In the genomic region with DNA sequence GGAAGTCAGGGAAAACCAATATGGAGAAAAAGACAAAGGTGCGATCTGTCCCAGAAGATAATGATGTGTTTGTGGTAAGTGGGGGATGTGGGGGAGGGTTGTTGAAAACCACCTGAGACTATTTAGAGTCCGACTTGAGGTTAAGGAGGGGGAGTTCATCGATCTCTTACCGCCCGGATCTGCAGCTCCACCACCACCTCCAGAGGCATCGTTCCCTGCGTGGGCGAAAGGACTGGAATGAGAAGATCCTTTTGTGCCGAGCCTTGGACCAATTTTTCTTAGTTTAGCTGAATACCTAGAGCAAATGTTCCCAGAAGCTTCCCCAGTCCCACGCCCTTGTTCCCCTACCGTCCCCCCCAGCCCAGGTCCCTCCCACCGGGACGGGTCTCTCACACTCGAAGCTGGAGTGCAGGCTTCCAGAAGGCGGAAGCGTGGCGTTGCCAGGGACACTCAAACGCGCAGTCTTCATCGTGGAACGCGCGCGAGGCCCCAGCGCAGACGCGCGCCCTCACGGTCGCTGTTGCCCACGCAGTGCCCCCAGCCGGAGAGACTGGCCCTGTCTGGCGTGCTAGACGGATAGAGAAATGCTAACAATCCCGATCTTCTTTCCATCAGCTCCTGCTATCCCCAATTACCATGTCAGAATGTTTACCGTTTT, we compare ENCODE assay signal across 8 cellular contexts. TPM values are rescaled to one million over a fixed set of nuclear protein-coding genes. Genes with fewer than 3 reads are reported as not detected.
A peak's percentile ranks its signal among the peaks of the same experiment; 100 is the strongest.
DNase-seq lines count a peak whose midpoint lies in the region; ATAC-seq lines count a peak whose summit lies in the region.

A gene with protein sequence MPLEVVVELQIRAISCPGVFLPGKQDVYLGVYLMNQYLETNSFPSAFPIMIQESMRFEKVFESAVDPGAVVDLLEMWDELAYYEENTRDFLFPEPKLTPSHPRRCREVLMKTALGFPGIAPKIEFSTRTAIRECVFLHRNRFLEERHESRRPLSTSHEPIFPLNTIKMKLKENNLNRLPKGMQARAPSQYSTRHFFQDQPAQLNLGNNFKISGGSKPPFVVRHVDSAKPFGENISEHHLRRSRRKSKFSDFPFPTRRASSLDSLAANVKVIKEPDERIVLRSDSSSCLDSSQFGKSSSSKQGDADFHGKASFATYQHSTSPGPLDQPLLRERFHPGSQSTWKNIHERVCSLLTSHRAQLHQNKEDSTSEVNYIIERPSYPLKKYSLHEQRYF (minus strand): TSS at position 439 of the 658 bp plus-strand sequence. CDS start 230 bp downstream, at position 209.

- H3K27me3 ChIP-seq in BLaER1 = no peaks in the 10 kb centered on the region

- H3K4me1 ChIP-seq in BLaER1 (peaks cover 38% of the 10 kb centered on the region), mesodermal cell (ENCODE audit: control insufficient read depth, insufficient read depth, low read length, poor library complexity, severe bottlenecking) (peaks cover 24% of the 10 kb centered on the region)

- 6 to 8% methylated on average over 19 to 24 of the region's 36 CpGs for WGBS in mesodermal cell (ENCODE audit: insufficient coverage in 2 of 2), 2 experiments

- H3K4me2 ChIP-seq in BLaER1 = peak within 1 kb of the TSS; percentile 93

- H3K27ac ChIP-seq in BLaER1 = no peak within 1 kb of the TSS
- peak within 1 kb of the TSS; percentile 75 for H3K27ac ChIP-seq in epithelial cell of prostate
- no peak within 1 kb of the TSS for H3K27ac ChIP-seq in mesodermal cell (ENCODE audit: low read depth, low read length, severe bottlenecking)

- peak; percentile 32 for ATAC-seq in GM21825 (IDR thresholded peaks at IDR 0.05; ENCODE audit: unreplicated experiment)
- peak; percentile 13 for ATAC-seq in stimulated activated naive CD8-positive, alpha-beta T cell treated with anti-CD3 and anti-CD28 coated beads, Interleukin-15, Interleukin-2, amounts not matched to agents 100 U/mL and 50 U/mL, for 24 hours
- no peak for ATAC-seq in GM19035 (IDR thresholded peaks at IDR 0.05; ENCODE audit: unreplicated experiment)

- H4K20me1 ChIP-seq in BLaER1 = no peaks in the 10 kb centered on the region

- H3K9me3 ChIP-seq in BLaER1 (no peaks in the 10 kb centered on the region), mesodermal cell (ENCODE audit: control insufficient read depth, low read length) (no peaks in the 10 kb centered on the region)

- DNase-seq in NCI-H526 (lab: John Stamatoyannopoulos, UW) (peak; percentile 37 to 77), activated T-cell treated with anti-CD3 and anti-CD28 coated beads for 4 hours (peak; percentile 13), epithelial cell of prostate (ENCODE audit: low read depth, low spot score) (no peak)
- peak; percentile 49 for DNase-seq in stimulated activated naive CD8-positive, alpha-beta T cell treated with anti-CD3 and anti-CD28 coated beads, Interleukin-15, Interleukin-2, amounts not matched to agents 100 U/mL and 50 U/mL, for 24 hours

- H3K4me3 ChIP-seq in BLaER1 = no peak within 1 kb of the TSS
- H3K4me3 ChIP-seq in mesodermal cell (ENCODE audit: extremely low read depth, insufficient read depth, low read length, poor library complexity, severe bottlenecking) = peak within 1 kb of the TSS; percentile 36

- no peak within 1 kb of the TSS for H3K9ac ChIP-seq in BLaER1

- no peaks in the 10 kb centered on the region for H3K36me3 ChIP-seq in BLaER1
- H3K36me3 ChIP-seq in mesodermal cell (ENCODE audit: control insufficient read depth, insufficient read depth, low read length) = no peaks in the 10 kb centered on the region

RNA-seq across cellular contexts. Expression of the gene that starts here (rescaled TPM):
- 0.29 TPM for polyA plus RNA-seq in mesodermal cell (2013, experiment 1 of 2)
- 0.46 TPM for polyA plus RNA-seq in mesodermal cell (2013, experiment 2 of 2)
